Comparison of ENCODE assay signal across 1 cellular context in genomic region chr2:20624884-20625485, GRCh38.
TF ChIP-seq lines count a peak whose summit lies in the region.

No MANE protein-coding gene starts in this region.

TF ChIP-seq in liver, 16 proteins besides CTCF, POLR2A, EP300 and RAD21 (continued from another document):
- TF ChIP-seq REST (IDR thresholded peaks at IDR 0.05), result no peak
- TF ChIP-seq FOXA1 (IDR thresholded peaks at IDR 0.05), result no peak
TF ChIP-seq in liver: peak in this region for 0.
